ENCODE assay signal across 11 cellular contexts in the genomic region with DNA sequence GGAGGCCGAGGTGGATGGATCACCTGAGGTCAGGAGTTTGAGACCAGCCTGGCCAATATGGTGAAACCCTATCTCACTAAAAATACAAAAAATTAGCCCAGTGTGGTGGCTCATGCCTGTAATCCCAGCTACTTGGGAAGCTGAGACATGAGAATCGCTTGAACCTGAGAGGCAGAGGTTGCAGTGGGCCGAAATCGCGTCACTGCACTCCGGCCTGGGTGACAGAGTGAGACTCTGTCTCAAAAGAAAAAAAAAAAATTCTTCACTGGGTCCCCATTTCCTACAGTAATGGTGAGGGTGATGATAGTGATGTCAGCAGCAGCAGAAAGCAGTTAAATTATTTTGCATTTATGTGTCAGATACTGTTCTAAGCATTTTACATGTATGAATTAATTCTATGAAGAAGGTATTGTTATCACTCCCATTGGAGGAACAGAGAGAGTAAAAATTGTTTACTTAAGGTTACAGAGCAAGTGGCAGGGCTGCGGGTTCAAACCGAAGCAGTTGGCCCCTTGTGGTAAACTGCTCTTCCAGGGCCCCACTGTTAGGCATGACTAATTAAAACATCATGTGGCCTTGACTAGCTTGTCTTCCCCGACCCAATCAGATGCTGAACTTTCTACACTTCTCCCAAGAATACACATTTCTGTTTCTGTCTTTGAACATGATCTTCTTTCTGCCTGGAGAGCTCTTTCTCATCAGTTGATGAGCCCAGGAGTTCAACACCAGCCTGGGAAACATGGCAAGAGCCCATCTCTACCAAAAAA. TPM values are rescaled to one million over a fixed set of nuclear protein-coding genes. Genes with fewer than 3 reads are reported as not detected.
DNase-seq lines count a peak whose midpoint lies in the region; ATAC-seq, FAIRE-seq and TF ChIP-seq lines count a peak whose summit lies in the region.
"Had no signal": no experiment of that assay in that cellular context is flagged by ENCODE, and none has a peak within 500 bp of the region (broad histone marks: within the 10 kb centered on the region; RNA-seq: fewer than 3 reads in every experiment).

No MANE protein-coding gene starts in this region.

- H3K36me3 ChIP-seq in sigmoid colon: peaks cover 25 to 89% (median 56%) of the 10 kb centered on the region in 4 donors

- peak overlapping the region; percentile 99 for H3K27ac Mint-ChIP-seq in activated CD4-positive, alpha-beta T cell treated with anti-CD3 and anti-CD28 coated beads, Interleukin-2, amount 10 ng/mL, durations not matched to agents 24 days and 14 days
- peak overlapping the region; percentile 83 for H3K27ac Mint-ChIP-seq in activated naive CD8-positive, alpha-beta T cell treated with anti-CD3 and anti-CD28 coated beads, Interleukin-2, amount 50 U/mL, for 24 hours

- peaks cover 78% of the 10 kb centered on the region for H3K36me3 Mint-ChIP-seq in activated CD4-positive, alpha-beta T cell treated with anti-CD3 and anti-CD28 coated beads, Interleukin-2, amount 10 ng/mL, durations not matched to agents 24 days and 14 days (ENCODE audit: low read depth)
- peaks cover 59% of the 10 kb centered on the region for H3K36me3 Mint-ChIP-seq in activated naive CD8-positive, alpha-beta T cell treated with anti-CD3 and anti-CD28 coated beads, Interleukin-2, amount 50 U/mL, for 24 hours (ENCODE audit: low read depth)

- TF ChIP-seq POLR2A in NB4 (IDR thresholded peaks at IDR 0.05; ENCODE audit: extremely low read depth, insufficient read length) (no peak), sigmoid colon (IDR thresholded peaks at IDR 0.05) (no peak), H54 (IDR thresholded peaks at IDR 0.05; ENCODE audit: low read depth, low read length) (no peak)

- H3K4me1 ChIP-seq in sigmoid colon: peaks cover 0 to 16% (median 11%) of the 10 kb centered on the region in 4 donors

- peak; percentile 84 for DNase-seq in activated CD4-positive, alpha-beta T cell treated with anti-CD3 and anti-CD28 coated beads, Interleukin-2, amount 10 ng/mL, durations not matched to agents 24 days and 14 days
- no peak for DNase-seq in activated CD4-positive, alpha-beta T cell treated with anti-CD3 and anti-CD28 coated beads, Interleukin-2, amount 50 U/mL, for 1 hour
- DNase-seq in NB4 (ENCODE audit: low read depth): peak; percentile 89
- DNase-seq in activated naive CD8-positive, alpha-beta T cell treated with anti-CD3 and anti-CD28 coated beads, Interleukin-2, amount 50 U/mL, for 24 hours: peak; percentile 51
- DNase-seq in sigmoid colon: peak; percentile 34
- DNase-seq in effector CD8-positive, alpha-beta T cell (lab: John Stamatoyannopoulos, UW): no peak
- DNase-seq in H54 (ENCODE audit: insufficient read length, low spot score): no peak
- DNase-seq: ACHN, thyroid gland had no signal

- H3K4me3 ChIP-seq in NB4 (ENCODE audit: low read depth, low read length) (no peak overlapping the region), sigmoid colon (no peak overlapping the region)
- H3K4me3 ChIP-seq: thyroid gland had no signal

- H3K27ac ChIP-seq in sigmoid colon: no peak overlapping the region
- H3K27ac ChIP-seq: epithelial cell of prostate had no signal

- H3K27me3 Mint-ChIP-seq in activated CD4-positive, alpha-beta T cell treated with anti-CD3 and anti-CD28 coated beads, Interleukin-2, amount 10 ng/mL, durations not matched to agents 24 days and 14 days: no peaks in the 10 kb centered on the region
- H3K27me3 Mint-ChIP-seq in activated naive CD8-positive, alpha-beta T cell treated with anti-CD3 and anti-CD28 coated beads, Interleukin-2, amount 50 U/mL, for 24 hours: no peaks in the 10 kb centered on the region

- peaks cover 51% of the 10 kb centered on the region for H3K4me1 Mint-ChIP-seq in activated CD4-positive, alpha-beta T cell treated with anti-CD3 and anti-CD28 coated beads, Interleukin-2, amount 10 ng/mL, durations not matched to agents 24 days and 14 days
- H3K4me1 Mint-ChIP-seq in activated naive CD8-positive, alpha-beta T cell treated with anti-CD3 and anti-CD28 coated beads, Interleukin-2, amount 50 U/mL, for 24 hours: peaks cover 66% of the 10 kb centered on the region

- H3K9me3 ChIP-seq in sigmoid colon: no peaks in the 10 kb centered on the region
- H3K9me3 ChIP-seq: thyroid gland had no signal

- intact Hi-C loops in activated CD4-positive, alpha-beta T cell treated with anti-CD3 and anti-CD28 coated beads, Interleukin-2, amount 10 ng/mL, durations not matched to agents 24 days and 14 days (cut with micrococcal nuclease): loop anchor here (1.0 to 5.0 kb wide), 2 partner anchors 22 to 115 kb away; a partner anchor contains a TSS
- intact Hi-C loops in sigmoid colon (cut with DNase I): no loop called here

- H3K9me3 Mint-ChIP-seq in activated CD4-positive, alpha-beta T cell treated with anti-CD3 and anti-CD28 coated beads, Interleukin-2, amount 10 ng/mL, durations not matched to agents 24 days and 14 days: peaks cover 1% of the 10 kb centered on the region
- H3K9me3 Mint-ChIP-seq in activated naive CD8-positive, alpha-beta T cell treated with anti-CD3 and anti-CD28 coated beads, Interleukin-2, amount 50 U/mL, for 24 hours: no peaks in the 10 kb centered on the region

- no peaks in the 10 kb centered on the region for H3K27me3 ChIP-seq in sigmoid colon
- H3K27me3 ChIP-seq: thyroid gland had no signal

- H3K4me3 Mint-ChIP-seq in activated CD4-positive, alpha-beta T cell treated with anti-CD3 and anti-CD28 coated beads, Interleukin-2, amount 10 ng/mL, durations not matched to agents 24 days and 14 days: peak overlapping the region; percentile 75
- peak overlapping the region; percentile 52 for H3K4me3 Mint-ChIP-seq in activated naive CD8-positive, alpha-beta T cell treated with anti-CD3 and anti-CD28 coated beads, Interleukin-2, amount 50 U/mL, for 24 hours

- WGBS in sigmoid colon, 2 donors: 83 to 91% methylated on average over 9 of the region's 9 CpGs

- TF ChIP-seq CTCF in NB4 (IDR thresholded peaks at IDR 0.05; ENCODE audit: low read depth, low read length) (no peak), sigmoid colon (IDR thresholded peaks at IDR 0.05) (no peak)

- FAIRE-seq in H54 (lab: Jason Lieb, UNC): no peak

- peak; percentile 77 for ATAC-seq in activated naive CD8-positive, alpha-beta T cell treated with anti-CD3 and anti-CD28 coated beads, Interleukin-2, amount 50 U/mL, for 24 hours
- no peak for ATAC-seq in GM19452 (IDR thresholded peaks at IDR 0.05; ENCODE audit: unreplicated experiment)

- no peak for TF ChIP-seq EP300 in sigmoid colon (IDR thresholded peaks at IDR 0.05)

RNA-seq across cellular contexts. Expression of a gene that starts 45.8 kb away (rescaled TPM):
- 252 and 258 TPM in 2 replicates for total RNA-seq in activated CD4-positive, alpha-beta T cell treated with anti-CD3 and anti-CD28 coated beads, Interleukin-2, amount 10 ng/mL, durations not matched to agents 24 days and 14 days
- total RNA-seq in sigmoid colon: 100 to 1,000 TPM in 3 of 4 donors, 10 to 100 TPM in 1; 87.4 to 230 (median 129) TPM
- polyA plus RNA-seq in sigmoid colon: 100 to 1,000 TPM in 1 of 3 donors, 10 to 100 TPM in 2; 43.8 to 135 (median 55.7) TPM

RNA-seq across cellular contexts. Expression of a gene that starts 54.1 kb away (rescaled TPM):
- 346 and 348 TPM in 2 replicates for total RNA-seq in activated CD4-positive, alpha-beta T cell treated with anti-CD3 and anti-CD28 coated beads, Interleukin-2, amount 10 ng/mL, durations not matched to agents 24 days and 14 days
- total RNA-seq in sigmoid colon: 10 to 100 TPM; 57.2 to 91.0 (median 80.8) TPM
- polyA plus RNA-seq in sigmoid colon: 10 to 100 TPM in 2 of 3 donors, 1 to 10 TPM in 1; 7.4 to 39.2 (median 13.2) TPM

Comparison
In these comparisons a context has a peak if more than half of its experiments do, and no peak if none do; other contexts are left out.
1. DNase-seq: peak in activated CD4-positive, alpha-beta T cell treated with anti-CD3 and anti-CD28 coated beads, Interleukin-2, amount 10 ng/mL, durations not matched to agents 24 days and 14 days (single experiment), NB4 (single experiment), activated naive CD8-positive, alpha-beta T cell treated with anti-CD3 and anti-CD28 coated beads, Interleukin-2, amount 50 U/mL, for 24 hours (single experiment) and sigmoid colon (single experiment); none in activated CD4-positive, alpha-beta T cell treated with anti-CD3 and anti-CD28 coated beads, Interleukin-2, amount 50 U/mL, for 1 hour (single experiment), effector CD8-positive, alpha-beta T cell (single experiment) and H54 (single experiment).